ENCODE assay signal across 8 cellular contexts in genomic region chr5:140700177-140701144, GRCh38. TPM values are rescaled to one million over a fixed set of nuclear protein-coding genes. Genes with fewer than 3 reads are reported as not detected.
A peak's percentile ranks its signal among the peaks of the same experiment; 100 is the strongest.
DNase-seq lines count a peak whose midpoint lies in the region; ATAC-seq, FAIRE-seq and TF ChIP-seq lines count a peak whose summit lies in the region.

Gene ZMAT2 (plus strand): TSS chr5:140700447. CDS start chr5:140700461, 14 bp downstream.

- no peaks in the 10 kb centered on the region for H3K9me2 ChIP-seq in Loucy (replicated peaks; ENCODE audit: low read depth, low read length)

- peak within 1 kb of the TSS; percentile 58 for H2AFZ ChIP-seq in Loucy (ENCODE audit: low read length)

- peaks cover 40% of the 10 kb centered on the region for H3K36me3 Mint-ChIP-seq in natural killer cell

- peaks cover 20% of the 10 kb centered on the region for H3K79me2 ChIP-seq in Loucy (ENCODE audit: insufficient read depth, low read length)

- peaks cover 12% of the 10 kb centered on the region for H4K20me1 ChIP-seq in Loucy (ENCODE audit: insufficient read depth, low read length, poor library complexity, severe bottlenecking)

- peaks cover 23 to 34% of the 10 kb centered on the region in 2 donors for H3K4me1 Mint-ChIP-seq in natural killer cell

- H3K4me1 ChIP-seq in Loucy (ENCODE audit: insufficient read depth, low read length, poor library complexity, severe bottlenecking) = peaks cover 17% of the 10 kb centered on the region

- H3K4me3 ChIP-seq in Loucy (ENCODE audit: low read length, poor library complexity, severe bottlenecking) = peak within 1 kb of the TSS; percentile 86

- TF ChIP-seq POLR2A in H54 (IDR thresholded peaks at IDR 0.05; ENCODE audit: low read depth, low read length) = peak; percentile 37; the same call in 1 of the 2 replicates
- TF ChIP-seq POLR2A in Raji (IDR thresholded peaks at IDR 0.05; ENCODE audit: insufficient read depth, low read depth, low read length) = peak; percentile 74

- peak within 1 kb of the TSS; percentile 94 to 97 for H3K27ac Mint-ChIP-seq in natural killer cell

- TF ChIP-seq CTCF in Loucy (conservative IDR thresholded peaks at IDR 0.05; ENCODE audit: low read length) (no peak), natural killer cell (IDR thresholded peaks at IDR 0.05) (no peak)

- H3K36me3 ChIP-seq in Loucy (ENCODE audit: insufficient read depth, low read length) = peaks cover 70% of the 10 kb centered on the region

- no peaks in the 10 kb centered on the region for H3K27me3 Mint-ChIP-seq in natural killer cell (ENCODE audit: low read depth in 2 of 2)

- no peaks in the 10 kb centered on the region for H3K9me3 ChIP-seq in Loucy (ENCODE audit: insufficient read depth, low read depth, low read length)

- peak within 1 kb of the TSS; percentile 98 for H3K4me2 ChIP-seq in Loucy (ENCODE audit: low read depth, low read length, poor library complexity, severe bottlenecking)

- no peaks in the 10 kb centered on the region for H3K9me3 Mint-ChIP-seq in natural killer cell

- ATAC-seq in natural killer cell = peak; percentile 98 to 100 (median 99)

- H3K27me3 ChIP-seq in Loucy (ENCODE audit: insufficient read depth, low read length, poor library complexity, severe bottlenecking) = no peaks in the 10 kb centered on the region

- H3K4me3 Mint-ChIP-seq in natural killer cell = peak within 1 kb of the TSS; percentile 87

- H3F3A ChIP-seq in Loucy (ENCODE audit: low read depth) = no peaks in the 10 kb centered on the region

- DNase-seq in EL (peak; percentile 98), H54 (ENCODE audit: insufficient read length, low spot score) (peak; percentile 49), fibroblast of peridontal ligament (ENCODE audit: extremely low read depth) (peak; percentile 99), natural killer cell (peak; percentile 89)
- DNase-seq in activated T-helper 9 cell treated with anti-CD3 and anti-CD28 coated beads, Interleukin-2, amount 50 U/mL, for 16 hours (ENCODE audit: low read depth) = peak; percentile 88
- DNase-seq in stimulated activated naive CD4-positive, alpha-beta T cell treated with Interleukin-2 at 50 U/mL for 16 hours (lab: John Stamatoyannopoulos, UW) = peak; percentile 94

- H3K9ac ChIP-seq in Loucy (ENCODE audit: low read depth, low read length, poor library complexity, severe bottlenecking) = peak within 1 kb of the TSS; percentile 78

- peak; percentile 93 for FAIRE-seq in H54 (lab: Jason Lieb, UNC)

- intact Hi-C loops in natural killer cell (cut with micrococcal nuclease) = loop anchor here (1.0 to 5.0 kb wide), 5 partner anchors 9 to 153 kb away; partner anchors contain the start of genes EIF4EBP3, HARS1, HARS2 and IK

RNA-seq across cellular contexts. Expression of gene ZMAT2, which starts in this region (rescaled TPM):
- 10 to 100 TPM; 47.0 to 50.4 (median 49.5) TPM for total RNA-seq in natural killer cell

Comparison
In these comparisons a context has a peak if more than half of its experiments do, and no peak if none do; other contexts are left out.
1. Peak in every context shown above with its lines: DNase-seq, ATAC-seq and H3K4me3 ChIP-seq.
2. DNase-seq: peak in every context shown above with its lines; median percentile 99 in fibroblast of peridontal ligament; 98 in EL; 94 in stimulated activated naive CD4-positive, alpha-beta T cell treated with Interleukin-2 at 50 U/mL for 16 hours; 89 in natural killer cell; 88 in activated T-helper 9 cell treated with anti-CD3 and anti-CD28 coated beads, Interleukin-2, amount 50 U/mL, for 16 hours; 49 in H54.